22 cellular contexts compared by ENCODE assay signal in the genomic region with DNA sequence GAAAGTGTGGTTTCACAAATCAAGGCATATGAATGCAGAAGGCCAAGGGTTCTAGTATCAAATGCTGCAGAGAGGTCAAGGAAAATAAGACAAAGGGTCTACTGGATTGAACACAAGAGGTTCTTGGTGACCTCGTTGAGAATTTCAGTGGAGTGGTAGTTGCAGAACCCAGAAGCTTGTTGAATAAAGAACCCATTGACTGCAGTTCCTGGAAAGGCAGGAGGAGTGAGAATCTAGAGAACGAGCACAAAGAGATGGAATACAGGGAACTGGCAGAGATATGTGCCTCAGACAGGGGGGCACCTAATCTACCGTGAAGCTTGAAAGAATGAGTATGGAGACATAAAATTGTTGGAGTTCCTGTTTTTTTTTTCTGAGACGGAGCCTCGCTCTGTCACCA.
"Had no signal": no experiment of that assay in that cellular context is flagged by ENCODE, and none has a peak within 500 bp of the region (broad histone marks: within the 10 kb centered on the region; RNA-seq: fewer than 3 reads in every experiment).

No MANE protein-coding gene starts in this region.

- H3K27ac ChIP-seq: cardiac muscle cell, sigmoid colon had no signal

- H3K36me3 ChIP-seq: cardiac muscle cell, sigmoid colon had no signal

- H3K27ac Mint-ChIP-seq: activated naive CD8-positive, alpha-beta T cell treated with anti-CD3 and anti-CD28 coated beads, Interleukin-2, amount 10 ng/mL, durations not matched to agents 7 days and 5 days; effector memory CD8-positive, alpha-beta T cell; stimulated activated naive B cell treated with anti-CD40 and anti-IgM and Interleukin-4, amounts not matched to agents 10 μg/mL and 1 μg/mL and 100 μg/mL, for 72 hours; T-helper 17 cell had no signal

- H3K9me3 ChIP-seq: mucosa of descending colon, sigmoid colon had no signal

- DNase-seq: activated CD4-positive, alpha-beta T cell treated with anti-CD3 and anti-CD28 coated beads for 4 hours; activated CD4-positive, alpha-beta T cell treated with anti-CD3 and anti-CD28 coated beads, Interleukin-2, amount 50 U/mL, for 48 hours; activated CD4-positive, CD25-positive, alpha-beta regulatory T cell; activated CD8-positive, alpha-beta memory T cell treated with anti-CD3 and anti-CD28 coated beads, Interleukin-2, amount 50 U/mL, for 48 hours; activated naive CD4-positive, alpha-beta T cell treated with Interleukin-2 at 50 U/mL for 16 hours; activated naive CD8-positive, alpha-beta T cell treated with anti-CD3 and anti-CD28 coated beads, Interleukin-2, amount 10 ng/mL, durations not matched to agents 7 days and 5 days; activated T-cell treated with anti-CD3 and anti-CD28 coated beads, Interleukin-2, amount 50 U/mL, for 4 hours; amniotic stem cell; effector memory CD8-positive, alpha-beta T cell; mesendoderm; mucosa of descending colon; occipital lobe; posterior cingulate gyrus; sigmoid colon; stimulated activated CD4-positive, alpha-beta T cell treated with anti-CD3 and anti-CD28 coated beads, Interleukin-2, amount 100 ng/mL, for 48 hours; stimulated activated CD8-positive, alpha-beta memory T cell treated with anti-CD3 and anti-CD28 coated beads, Interleukin-4, amount 100 ng/mL, for 48 hours; stimulated activated naive B cell treated with anti-CD40 and anti-IgM and Interleukin-4, amounts not matched to agents 10 μg/mL and 1 μg/mL and 100 μg/mL, for 72 hours; SW 1271; T-helper 17 cell had no signal

- H3K9me3 Mint-ChIP-seq: activated T-cell treated with anti-CD3 and anti-CD28 coated beads, Interleukin-2, amount 50 U/mL, for 4 hours; effector memory CD8-positive, alpha-beta T cell; stimulated activated naive B cell treated with anti-CD40 and anti-IgM and Interleukin-4, amounts not matched to agents 10 μg/mL and 1 μg/mL and 100 μg/mL, for 72 hours had no signal

- ATAC-seq: activated T-cell treated with anti-CD3 and anti-CD28 coated beads, Interleukin-2, amount 50 U/mL, for 4 hours; effector memory CD8-positive, alpha-beta T cell; esophagus mucosa; mucosa of descending colon; stimulated activated naive B cell treated with anti-CD40 and anti-IgM and Interleukin-4, amounts not matched to agents 10 μg/mL and 1 μg/mL and 100 μg/mL, for 72 hours; T-helper 17 cell had no signal

- H3K4me3 ChIP-seq: cardiac muscle cell, mucosa of descending colon, sigmoid colon, smooth muscle cell had no signal

- H3K4me3 Mint-ChIP-seq: activated naive CD8-positive, alpha-beta T cell treated with anti-CD3 and anti-CD28 coated beads, Interleukin-2, amount 10 ng/mL, durations not matched to agents 7 days and 5 days; activated T-cell treated with anti-CD3 and anti-CD28 coated beads, Interleukin-2, amount 50 U/mL, for 4 hours; effector memory CD8-positive, alpha-beta T cell; stimulated activated naive B cell treated with anti-CD40 and anti-IgM and Interleukin-4, amounts not matched to agents 10 μg/mL and 1 μg/mL and 100 μg/mL, for 72 hours; T-helper 17 cell had no signal

- H3K27me3 ChIP-seq: cardiac muscle cell, sigmoid colon had no signal

- H3K27me3 Mint-ChIP-seq: effector memory CD8-positive, alpha-beta T cell; stimulated activated naive B cell treated with anti-CD40 and anti-IgM and Interleukin-4, amounts not matched to agents 10 μg/mL and 1 μg/mL and 100 μg/mL, for 72 hours; T-helper 17 cell had no signal
